In genomic region chr18:1648715-1649114, GRCh38 we compare ENCODE assay signal across 14 cellular contexts.
"Had no signal": no experiment of that assay in that cellular context is flagged by ENCODE, and none has a peak within 500 bp of the region (broad histone marks: within the 10 kb centered on the region; RNA-seq: fewer than 3 reads in every experiment).

No MANE protein-coding gene starts in this region.

- H3K27me3 ChIP-seq: heart left ventricle, transverse colon had no signal

- H3K27ac ChIP-seq: parathyroid adenoma, transverse colon had no signal

- H3K4me3 Mint-ChIP-seq: activated naive CD4-positive, alpha-beta T cell treated with anti-CD3 and anti-CD28 coated beads, Interleukin-2, amount 50 U/mL, for 24 hours; brain; stimulated activated naive B cell treated with anti-CD40 and anti-IgM and Interleukin-4, amounts not matched to agents 10 μg/mL and 1 μg/mL and 100 μg/mL, for 72 hours; T-helper 1 cell treated with Interleukin-12 subunit alpha and Interleukin-12 subunit beta and Interleukin-4 antibody, amounts not matched to agents 30 μg/mL and 1 μg/mL, for 36 hours had no signal

- H3K9me3 ChIP-seq: heart left ventricle, transverse colon had no signal

- H3K4me3 ChIP-seq: heart left ventricle, smooth muscle cell, transverse colon had no signal

- H3K4me1 Mint-ChIP-seq: activated naive CD4-positive, alpha-beta T cell treated with anti-CD3 and anti-CD28 coated beads, Interleukin-2, amount 50 U/mL, for 24 hours; brain; stimulated activated naive B cell treated with anti-CD40 and anti-IgM and Interleukin-4, amounts not matched to agents 10 μg/mL and 1 μg/mL and 100 μg/mL, for 72 hours had no signal

- H3K9me3 Mint-ChIP-seq: activated naive CD4-positive, alpha-beta T cell treated with anti-CD3 and anti-CD28 coated beads, Interleukin-2, amount 50 U/mL, for 24 hours had no signal

- H3K4me1 ChIP-seq: parathyroid adenoma, transverse colon had no signal

- DNase-seq: activated T-cell treated with anti-CD3 and anti-CD28 coated beads, Interleukin-2, amount 50 U/mL, for 1 hour; amniotic stem cell; effector memory CD4-positive, alpha-beta T cell; heart left ventricle; retina; stimulated activated naive B cell treated with anti-CD40 and anti-IgM and Interleukin-4, amounts not matched to agents 10 μg/mL and 1 μg/mL and 100 μg/mL, for 72 hours; substantia nigra; transverse colon had no signal

- H3K36me3 Mint-ChIP-seq: activated naive CD4-positive, alpha-beta T cell treated with anti-CD3 and anti-CD28 coated beads, Interleukin-2, amount 50 U/mL, for 24 hours; brain; stimulated activated naive B cell treated with anti-CD40 and anti-IgM and Interleukin-4, amounts not matched to agents 10 μg/mL and 1 μg/mL and 100 μg/mL, for 72 hours had no signal

- H3K27ac Mint-ChIP-seq: activated naive CD4-positive, alpha-beta T cell treated with anti-CD3 and anti-CD28 coated beads, Interleukin-2, amount 50 U/mL, for 24 hours; brain; stimulated activated naive B cell treated with anti-CD40 and anti-IgM and Interleukin-4, amounts not matched to agents 10 μg/mL and 1 μg/mL and 100 μg/mL, for 72 hours; T-helper 1 cell treated with Interleukin-12 subunit alpha and Interleukin-12 subunit beta and Interleukin-4 antibody, amounts not matched to agents 30 μg/mL and 1 μg/mL, for 36 hours had no signal

- H3K27me3 Mint-ChIP-seq: brain; stimulated activated naive B cell treated with anti-CD40 and anti-IgM and Interleukin-4, amounts not matched to agents 10 μg/mL and 1 μg/mL and 100 μg/mL, for 72 hours had no signal

- ATAC-seq: left lobe of liver; stimulated activated naive B cell treated with anti-CD40 and anti-IgM and Interleukin-4, amounts not matched to agents 10 μg/mL and 1 μg/mL and 100 μg/mL, for 72 hours had no signal

- H3K36me3 ChIP-seq: heart left ventricle, transverse colon had no signal
